In genomic region chr20:3821996-3822395, GRCh38 we compare ENCODE assay signal across 1 cellular context.
A peak's percentile ranks its signal among the peaks of the same experiment; 100 is the strongest.
TF ChIP-seq lines count a peak whose summit lies in the region.

No MANE protein-coding gene starts in this region.

TF ChIP-seq in HepG2, 621 proteins besides CTCF, POLR2A, EP300 and RAD21:
- no peak for TF ChIP-seq ZMYM2 (CRISPR knock-in tag; IDR thresholded peaks at IDR 0.05)
- TF ChIP-seq, protein P1, sequence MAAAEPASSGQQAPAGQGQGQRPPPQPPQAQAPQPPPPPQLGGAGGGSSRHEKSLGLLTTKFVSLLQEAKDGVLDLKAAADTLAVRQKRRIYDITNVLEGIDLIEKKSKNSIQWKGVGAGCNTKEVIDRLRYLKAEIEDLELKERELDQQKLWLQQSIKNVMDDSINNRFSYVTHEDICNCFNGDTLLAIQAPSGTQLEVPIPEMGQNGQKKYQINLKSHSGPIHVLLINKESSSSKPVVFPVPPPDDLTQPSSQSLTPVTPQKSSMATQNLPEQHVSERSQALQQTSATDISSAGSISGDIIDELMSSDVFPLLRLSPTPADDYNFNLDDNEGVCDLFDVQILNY (CRISPR knock-in tag; conservative IDR thresholded peaks at IDR 0.05) = 0 out of 2 replicates have a peak, but pooled peaks have one; percentile 30
- 0 out of 2 replicates have a peak, but pooled peaks have one; percentile 36 for TF ChIP-seq ZNF75D (CRISPR knock-in tag; IDR thresholded peaks at IDR 0.05; ENCODE audit: borderline replicate concordance)
